Comparison of ENCODE assay signal across 1 cellular context in genomic region chr19:35643255-35644205, GRCh38.
TF ChIP-seq lines count a peak whose summit lies in the region.

No MANE protein-coding gene starts in this region.

TF ChIP-seq in K562, 482 proteins besides CTCF, POLR2A, EP300 and RAD21 (continued from another document and continues in another):
- no peak for TF ChIP-seq C11orf30 (IDR thresholded peaks at IDR 0.05; ENCODE audit: low read depth)
- TF ChIP-seq PYGO2 (tag; IDR thresholded peaks at IDR 0.05): no peak
- TF ChIP-seq ZFX (CRISPR knock-in tag; IDR thresholded peaks at IDR 0.05): peak; percentile 94
- TF ChIP-seq KLF10 (CRISPR knock-in tag; IDR thresholded peaks at IDR 0.05): no peak
- TF ChIP-seq HDAC8 (tag; IDR thresholded peaks at IDR 0.05): 0 out of 2 replicates have a peak, but pooled peaks have one; percentile 37
- no peak for TF ChIP-seq NELFE (IDR thresholded peaks at IDR 0.05; ENCODE audit: insufficient read depth, insufficient read length)
- TF ChIP-seq SPI1 (IDR thresholded peaks at IDR 0.05; ENCODE audit: borderline replicate concordance, low read depth, low read length): no peak
- TF ChIP-seq ZNF511 (CRISPR knock-in tag; IDR thresholded peaks at IDR 0.05): peak; percentile 95
- TF ChIP-seq ZNF586 (CRISPR knock-in tag; conservative IDR thresholded peaks at IDR 0.05): peak; percentile 31; the same call in 1 of the 2 replicates
- TF ChIP-seq ZNF253 (CRISPR knock-in tag; conservative IDR thresholded peaks at IDR 0.05): no peak
- TF ChIP-seq, protein P1, sequence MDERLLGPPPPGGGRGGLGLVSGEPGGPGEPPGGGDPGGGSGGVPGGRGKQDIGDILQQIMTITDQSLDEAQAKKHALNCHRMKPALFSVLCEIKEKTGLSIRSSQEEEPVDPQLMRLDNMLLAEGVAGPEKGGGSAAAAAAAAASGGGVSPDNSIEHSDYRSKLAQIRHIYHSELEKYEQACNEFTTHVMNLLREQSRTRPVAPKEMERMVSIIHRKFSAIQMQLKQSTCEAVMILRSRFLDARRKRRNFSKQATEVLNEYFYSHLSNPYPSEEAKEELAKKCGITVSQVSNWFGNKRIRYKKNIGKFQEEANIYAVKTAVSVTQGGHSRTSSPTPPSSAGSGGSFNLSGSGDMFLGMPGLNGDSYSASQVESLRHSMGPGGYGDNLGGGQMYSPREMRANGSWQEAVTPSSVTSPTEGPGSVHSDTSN (CRISPR knock-in tag; IDR thresholded peaks at IDR 0.05; ENCODE audit: low read depth): 0 out of 2 replicates have a peak, but pooled peaks have one; percentile 22
- TF ChIP-seq, protein P1 (tag; conservative IDR thresholded peaks at IDR 0.05; ENCODE audit: low read depth): peak; percentile 88
- TF ChIP-seq NFXL1 (CRISPR knock-in tag; IDR thresholded peaks at IDR 0.05): no peak
- TF ChIP-seq GABPB1 (CRISPR knock-in tag; IDR thresholded peaks at IDR 0.05): peak; percentile 71
- peak; percentile 75 for TF ChIP-seq ASH1L (IDR thresholded peaks at IDR 0.05; ENCODE audit: borderline replicate concordance, low read depth, partially characterized antibody)
- TF ChIP-seq ATF1 (CRISPR knock-in tag; IDR thresholded peaks at IDR 0.05): no peak
- peak; percentile 50 for TF ChIP-seq ATF1 (tag; IDR thresholded peaks at IDR 0.05)
- no peak for TF ChIP-seq NR0B1 (IDR thresholded peaks at IDR 0.05; ENCODE audit: partially characterized antibody)
- no peak for TF ChIP-seq RAD51 (IDR thresholded peaks at IDR 0.05; ENCODE audit: borderline replicate concordance, low read depth)
- TF ChIP-seq NONO (IDR thresholded peaks at IDR 0.05; ENCODE audit: low read depth in 2 of 2, low read length in 1 of 2): peak; percentile 81 to 99
- TF ChIP-seq CEBPG (CRISPR knock-in tag; IDR thresholded peaks at IDR 0.05): no peak
- no peak for TF ChIP-seq CEBPG (tag; conservative IDR thresholded peaks at IDR 0.05 in 1 of 2, IDR thresholded peaks at IDR 0.05 in 1 of 2)
- TF ChIP-seq PTBP1 (IDR thresholded peaks at IDR 0.05; ENCODE audit: low read depth, low read length): 0 out of 2 replicates have a peak, but pooled peaks have one; percentile 43
- TF ChIP-seq SRSF3 (IDR thresholded peaks at IDR 0.05; ENCODE audit: insufficient read depth, low read length): no peak
- peak; percentile 96 for TF ChIP-seq CXXC5 (CRISPR knock-in tag; IDR thresholded peaks at IDR 0.05)
- peak; percentile 92 for TF ChIP-seq TOE1 (IDR thresholded peaks at IDR 0.05; ENCODE audit: borderline replicate concordance)
- TF ChIP-seq TOE1 (CRISPR knock-in tag; IDR thresholded peaks at IDR 0.05; ENCODE audit: borderline replicate concordance, low read depth): no peak; the same call in 1 of the 2 replicates
- TF ChIP-seq, protein P2, sequence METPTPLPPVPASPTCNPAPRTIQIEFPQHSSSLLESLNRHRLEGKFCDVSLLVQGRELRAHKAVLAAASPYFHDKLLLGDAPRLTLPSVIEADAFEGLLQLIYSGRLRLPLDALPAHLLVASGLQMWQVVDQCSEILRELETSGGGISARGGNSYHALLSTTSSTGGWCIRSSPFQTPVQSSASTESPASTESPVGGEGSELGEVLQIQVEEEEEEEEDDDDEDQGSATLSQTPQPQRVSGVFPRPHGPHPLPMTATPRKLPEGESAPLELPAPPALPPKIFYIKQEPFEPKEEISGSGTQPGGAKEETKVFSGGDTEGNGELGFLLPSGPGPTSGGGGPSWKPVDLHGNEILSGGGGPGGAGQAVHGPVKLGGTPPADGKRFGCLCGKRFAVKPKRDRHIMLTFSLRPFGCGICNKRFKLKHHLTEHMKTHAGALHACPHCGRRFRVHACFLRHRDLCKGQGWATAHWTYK (CRISPR knock-in tag; IDR thresholded peaks at IDR 0.05): peak; percentile 90
- TF ChIP-seq ZNF717 (CRISPR knock-in tag; IDR thresholded peaks at IDR 0.05): no peak
- no peak for TF ChIP-seq ZNF766 (CRISPR knock-in tag; conservative IDR thresholded peaks at IDR 0.05)
- no peak; the same call in 1 of the 2 replicates for TF ChIP-seq MIER1 (IDR thresholded peaks at IDR 0.05; ENCODE audit: low read depth)
- peak; percentile 59 for TF ChIP-seq SIN3B (IDR thresholded peaks at IDR 0.05; ENCODE audit: low read depth)
- no peak for TF ChIP-seq ZNF77 (CRISPR knock-in tag; IDR thresholded peaks at IDR 0.05)
- peak in 1 of 2 experiments; percentile 87; a peak in 2 of 3 replicates for TF ChIP-seq CBX3 (IDR thresholded peaks at IDR 0.05; ENCODE audit: borderline replicate concordance in 1 of 2, low read length in 2 of 2)
- TF ChIP-seq HNRNPL (IDR thresholded peaks at IDR 0.05; ENCODE audit: low read depth, low read length): peak; percentile 91
- TF ChIP-seq PHF20 (IDR thresholded peaks at IDR 0.05; ENCODE audit: partially characterized antibody): peak; percentile 60
- TF ChIP-seq, protein P3, sequence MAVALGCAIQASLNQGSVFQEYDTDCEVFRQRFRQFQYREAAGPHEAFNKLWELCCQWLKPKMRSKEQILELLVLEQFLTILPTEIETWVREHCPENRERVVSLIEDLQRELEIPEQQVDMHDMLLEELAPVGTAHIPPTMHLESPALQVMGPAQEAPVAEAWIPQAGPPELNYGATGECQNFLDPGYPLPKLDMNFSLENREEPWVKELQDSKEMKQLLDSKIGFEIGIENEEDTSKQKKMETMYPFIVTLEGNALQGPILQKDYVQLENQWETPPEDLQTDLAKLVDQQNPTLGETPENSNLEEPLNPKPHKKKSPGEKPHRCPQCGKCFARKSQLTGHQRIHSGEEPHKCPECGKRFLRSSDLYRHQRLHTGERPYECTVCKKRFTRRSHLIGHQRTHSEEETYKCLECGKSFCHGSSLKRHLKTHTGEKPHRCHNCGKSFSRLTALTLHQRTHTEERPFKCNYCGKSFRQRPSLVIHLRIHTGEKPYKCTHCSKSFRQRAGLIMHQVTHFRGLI (CRISPR knock-in tag; IDR thresholded peaks at IDR 0.05): no peak
- TF ChIP-seq, protein P4, sequence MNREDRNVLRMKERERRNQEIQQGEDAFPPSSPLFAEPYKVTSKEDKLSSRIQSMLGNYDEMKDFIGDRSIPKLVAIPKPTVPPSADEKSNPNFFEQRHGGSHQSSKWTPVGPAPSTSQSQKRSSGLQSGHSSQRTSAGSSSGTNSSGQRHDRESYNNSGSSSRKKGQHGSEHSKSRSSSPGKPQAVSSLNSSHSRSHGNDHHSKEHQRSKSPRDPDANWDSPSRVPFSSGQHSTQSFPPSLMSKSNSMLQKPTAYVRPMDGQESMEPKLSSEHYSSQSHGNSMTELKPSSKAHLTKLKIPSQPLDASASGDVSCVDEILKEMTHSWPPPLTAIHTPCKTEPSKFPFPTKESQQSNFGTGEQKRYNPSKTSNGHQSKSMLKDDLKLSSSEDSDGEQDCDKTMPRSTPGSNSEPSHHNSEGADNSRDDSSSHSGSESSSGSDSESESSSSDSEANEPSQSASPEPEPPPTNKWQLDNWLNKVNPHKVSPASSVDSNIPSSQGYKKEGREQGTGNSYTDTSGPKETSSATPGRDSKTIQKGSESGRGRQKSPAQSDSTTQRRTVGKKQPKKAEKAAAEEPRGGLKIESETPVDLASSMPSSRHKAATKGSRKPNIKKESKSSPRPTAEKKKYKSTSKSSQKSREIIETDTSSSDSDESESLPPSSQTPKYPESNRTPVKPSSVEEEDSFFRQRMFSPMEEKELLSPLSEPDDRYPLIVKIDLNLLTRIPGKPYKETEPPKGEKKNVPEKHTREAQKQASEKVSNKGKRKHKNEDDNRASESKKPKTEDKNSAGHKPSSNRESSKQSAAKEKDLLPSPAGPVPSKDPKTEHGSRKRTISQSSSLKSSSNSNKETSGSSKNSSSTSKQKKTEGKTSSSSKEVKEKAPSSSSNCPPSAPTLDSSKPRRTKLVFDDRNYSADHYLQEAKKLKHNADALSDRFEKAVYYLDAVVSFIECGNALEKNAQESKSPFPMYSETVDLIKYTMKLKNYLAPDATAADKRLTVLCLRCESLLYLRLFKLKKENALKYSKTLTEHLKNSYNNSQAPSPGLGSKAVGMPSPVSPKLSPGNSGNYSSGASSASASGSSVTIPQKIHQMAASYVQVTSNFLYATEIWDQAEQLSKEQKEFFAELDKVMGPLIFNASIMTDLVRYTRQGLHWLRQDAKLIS (CRISPR knock-in tag; IDR thresholded peaks at IDR 0.05): peak; percentile 73; the same call in 1 of the 2 replicates
- peak; percentile 25 for TF ChIP-seq TCF3 (CRISPR knock-in tag; IDR thresholded peaks at IDR 0.05)
- TF ChIP-seq ZNF174 (CRISPR knock-in tag; IDR thresholded peaks at IDR 0.05): no peak
- TF ChIP-seq JUND (IDR thresholded peaks at IDR 0.05; ENCODE audit: borderline replicate concordance, low read depth, low read length): peak; percentile 99
- no peak for TF ChIP-seq JUND (tag; IDR thresholded peaks at IDR 0.05; ENCODE audit: borderline replicate concordance, low read depth, low read length)
- TF ChIP-seq TEAD4 (IDR thresholded peaks at IDR 0.05; ENCODE audit: low read length): no peak
- TF ChIP-seq TEAD4 (CRISPR knock-in tag; IDR thresholded peaks at IDR 0.05; ENCODE audit: borderline replicate concordance): peak; percentile 96
- TF ChIP-seq, protein P5, sequence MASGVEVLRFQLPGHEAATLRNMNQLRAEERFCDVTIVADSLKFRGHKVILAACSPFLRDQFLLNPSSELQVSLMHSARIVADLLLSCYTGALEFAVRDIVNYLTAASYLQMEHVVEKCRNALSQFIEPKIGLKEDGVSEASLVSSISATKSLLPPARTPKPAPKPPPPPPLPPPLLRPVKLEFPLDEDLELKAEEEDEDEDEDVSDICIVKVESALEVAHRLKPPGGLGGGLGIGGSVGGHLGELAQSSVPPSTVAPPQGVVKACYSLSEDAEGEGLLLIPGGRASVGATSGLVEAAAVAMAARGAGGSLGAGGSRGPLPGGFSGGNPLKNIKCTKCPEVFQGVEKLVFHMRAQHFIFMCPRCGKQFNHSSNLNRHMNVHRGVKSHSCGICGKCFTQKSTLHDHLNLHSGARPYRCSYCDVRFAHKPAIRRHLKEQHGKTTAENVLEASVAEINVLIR (CRISPR knock-in tag; IDR thresholded peaks at IDR 0.05): no peak
- TF ChIP-seq ZFP30 (CRISPR knock-in tag; IDR thresholded peaks at IDR 0.05; ENCODE audit: borderline replicate concordance): no peak
- TF ChIP-seq DACH1 (IDR thresholded peaks at IDR 0.05; ENCODE audit: partially characterized antibody): peak; percentile 87
- peak; percentile 87 for TF ChIP-seq MTA3 (IDR thresholded peaks at IDR 0.05; ENCODE audit: borderline replicate concordance)
- TF ChIP-seq MYC (IDR thresholded peaks at IDR 0.05; ENCODE audit: low read depth, low read length): peak; percentile 94
- TF ChIP-seq MYC (CRISPR knock-in tag; IDR thresholded peaks at IDR 0.05; ENCODE audit: borderline replicate concordance, low read depth): no peak
- TF ChIP-seq ELF4 (CRISPR knock-in tag; IDR thresholded peaks at IDR 0.05): no peak
- TF ChIP-seq MAX (CRISPR knock-in tag; IDR thresholded peaks at IDR 0.05): peak; percentile 100
- TF ChIP-seq, protein P6, sequence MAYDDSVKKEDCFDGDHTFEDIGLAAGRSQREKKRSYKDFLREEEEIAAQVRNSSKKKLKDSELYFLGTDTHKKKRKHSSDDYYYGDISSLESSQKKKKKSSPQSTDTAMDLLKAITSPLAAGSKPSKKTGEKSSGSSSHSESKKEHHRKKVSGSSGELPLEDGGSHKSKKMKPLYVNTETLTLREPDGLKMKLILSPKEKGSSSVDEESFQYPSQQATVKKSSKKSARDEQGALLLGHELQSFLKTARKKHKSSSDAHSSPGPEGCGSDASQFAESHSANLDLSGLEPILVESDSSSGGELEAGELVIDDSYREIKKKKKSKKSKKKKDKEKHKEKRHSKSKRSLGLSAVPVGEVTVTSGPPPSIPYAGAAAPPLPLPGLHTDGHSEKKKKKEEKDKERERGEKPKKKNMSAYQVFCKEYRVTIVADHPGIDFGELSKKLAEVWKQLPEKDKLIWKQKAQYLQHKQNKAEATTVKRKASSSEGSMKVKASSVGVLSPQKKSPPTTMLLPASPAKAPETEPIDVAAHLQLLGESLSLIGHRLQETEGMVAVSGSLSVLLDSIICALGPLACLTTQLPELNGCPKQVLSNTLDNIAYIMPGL (CRISPR knock-in tag; IDR thresholded peaks at IDR 0.05): 0 out of 2 replicates have a peak, but pooled peaks have one; percentile 79
- TF ChIP-seq RBFOX2 (IDR thresholded peaks at IDR 0.05; ENCODE audit: low read depth, low read length): peak; percentile 98
- no peak for TF ChIP-seq HMG20B (CRISPR knock-in tag; IDR thresholded peaks at IDR 0.05)
- TF ChIP-seq ZBTB7A (IDR thresholded peaks at IDR 0.05; ENCODE audit: borderline replicate concordance, control insufficient read depth, low read depth, low read length): peak; percentile 41; the same call in 1 of the 2 replicates
- peak; percentile 68; the same call in 1 of the 2 replicates for TF ChIP-seq TRIM28 (IDR thresholded peaks at IDR 0.05)
